Comparison of ENCODE assay signal across 8 cellular contexts in the genomic region with DNA sequence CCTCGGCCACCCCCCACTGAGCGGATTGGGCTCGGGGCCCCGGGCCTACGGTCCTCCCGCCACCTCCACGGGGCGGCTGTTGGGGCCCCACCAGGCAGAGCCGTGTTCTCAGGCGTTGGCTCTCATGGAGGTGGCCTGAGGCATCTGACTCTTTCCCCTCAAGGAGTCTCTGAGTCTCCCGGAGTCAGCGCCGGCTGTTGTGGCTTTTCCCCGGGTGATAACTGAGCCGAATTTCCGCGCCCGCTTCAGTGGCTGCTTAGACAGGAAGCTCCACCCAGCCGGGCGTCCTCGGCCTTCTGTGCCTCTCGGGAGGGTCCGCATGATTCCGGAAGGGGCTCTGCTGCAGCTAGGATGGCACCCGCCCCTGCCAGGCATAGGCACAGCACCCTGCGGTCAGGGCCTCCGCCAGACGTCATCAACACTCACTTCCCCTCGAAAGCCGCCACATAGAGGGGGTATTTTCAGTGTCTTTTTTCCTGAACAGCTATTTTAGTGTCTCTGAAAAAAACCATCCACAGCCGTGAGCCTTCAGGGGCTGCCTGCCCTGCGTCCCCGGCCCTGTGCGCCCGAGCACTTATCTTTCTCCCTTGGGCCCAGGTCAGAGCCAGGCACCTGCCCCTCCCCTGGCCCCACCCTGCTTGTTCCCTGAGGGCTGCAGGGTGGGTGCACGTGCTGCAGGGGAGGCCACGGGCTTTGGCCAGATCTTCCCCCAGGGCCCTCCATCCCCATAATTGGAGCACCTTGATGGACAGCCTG.
DNase-seq lines count a peak whose midpoint lies in the region; TF ChIP-seq lines count a peak whose summit lies in the region.

No MANE protein-coding gene starts in this region.

- H3K4me3 Mint-ChIP-seq in activated T-helper 2 cell treated with anti-CD3 and anti-CD28 coated beads, Interferon-gamma antibody, Interleukin-2, Interleukin-4, amounts not matched to agents 10 μg/mL and 5 μg/mL and 100 μg/mL, durations not matched to agents 14 hours and 24 hours and 36 hours (ENCODE audit: low read depth), result peak overlapping the region; percentile 76

- H3K4me1 ChIP-seq in HEK293 (ENCODE audit: control insufficient read depth, insufficient read depth, low read length), result peaks cover 9% of the 10 kb centered on the region
- peaks cover 32% of the 10 kb centered on the region for H3K4me1 ChIP-seq in cardiac muscle cell (ENCODE audit: low read depth)

- POLR2A ChIA-PET in HEK293 (lab: Yijun Ruan, JAX), result interaction anchor here (1.4 kb wide), 1 partner anchor 73 kb away, joined by 3 read pairs; no protein-coding TSS in a partner anchor

- H3K27me3 ChIP-seq in GM06990 (replicated peaks; ENCODE audit: control insufficient read depth, insufficient read depth, low read length), result no peaks in the 10 kb centered on the region
- no peaks in the 10 kb centered on the region for H3K27me3 ChIP-seq in cardiac muscle cell

- H3K27ac ChIP-seq in HEK293 (ENCODE audit: extremely low read depth, low read depth, low read length) (no peak overlapping the region), cardiac muscle cell (peak overlapping the region; percentile 56)

- H3K4me3 ChIP-seq in GM06990 (replicated peaks; ENCODE audit: low read depth, low read length) (peak overlapping the region; percentile 61), HEK293 (ENCODE audit: low read depth, low read length) (no peak overlapping the region), cardiac muscle cell (no peak overlapping the region)

- H3K36me3 ChIP-seq in GM06990 (ENCODE audit: control insufficient read depth, insufficient read depth, low read length), result peaks cover 8% of the 10 kb centered on the region
- H3K36me3 ChIP-seq in HEK293 (ENCODE audit: control insufficient read depth in 2 of 2, insufficient read depth in 1 of 2, low read length in 2 of 2), result peaks cover 0 to 59% of the 10 kb centered on the region in 2 experiments; a peak in 1 of 3 replicates
- H3K36me3 ChIP-seq in cardiac muscle cell, result peaks cover 2% of the 10 kb centered on the region

- H3K27ac Mint-ChIP-seq in activated T-helper 2 cell treated with anti-CD3 and anti-CD28 coated beads, Interferon-gamma antibody, Interleukin-2, Interleukin-4, amounts not matched to agents 10 μg/mL and 5 μg/mL and 100 μg/mL, durations not matched to agents 14 hours and 24 hours and 36 hours, result peak overlapping the region; percentile 93

- H3K36me3 Mint-ChIP-seq in activated T-helper 2 cell treated with anti-CD3 and anti-CD28 coated beads, Interferon-gamma antibody, Interleukin-2, Interleukin-4, amounts not matched to agents 10 μg/mL and 5 μg/mL and 100 μg/mL, durations not matched to agents 14 hours and 24 hours and 36 hours (ENCODE audit: low read depth), result peaks cover 31% of the 10 kb centered on the region

- H3K4me1 Mint-ChIP-seq in activated T-helper 2 cell treated with anti-CD3 and anti-CD28 coated beads, Interferon-gamma antibody, Interleukin-2, Interleukin-4, amounts not matched to agents 10 μg/mL and 5 μg/mL and 100 μg/mL, durations not matched to agents 14 hours and 24 hours and 36 hours (ENCODE audit: low read depth), result peaks cover 36% of the 10 kb centered on the region

- H3K9me3 ChIP-seq in HEK293 (ENCODE audit: control insufficient read depth, insufficient read depth, low read depth, low read length) (no peaks in the 10 kb centered on the region), cardiac muscle cell (ENCODE audit: low read depth) (no peaks in the 10 kb centered on the region)

- DNase-seq in GM06990 (ENCODE audit: extremely low read depth, insufficient read length) (peak; percentile 87), NOMO-1 treated with DMSO at 0.1 percent for 48 hours (lab: John Stamatoyannopoulos, UW; ENCODE audit: unreplicated experiment) (peak; percentile 95), cardiac muscle cell (ENCODE audit: low read depth in 1 of 2, low spot score in 1 of 2) (peak in 1 of 2 donors; percentile 73), NCI-H187 (lab: John Stamatoyannopoulos, UW) (no peak), ACHN (no peak)
- peak; percentile 84 for DNase-seq in activated T-helper 2 cell treated with anti-CD3 and anti-CD28 coated beads, Interferon-gamma antibody, Interleukin-2, Interleukin-4, amounts not matched to agents 10 μg/mL and 5 μg/mL and 100 μg/mL, durations not matched to agents 14 hours and 24 hours and 36 hours (ENCODE audit: low spot score)
- peak; percentile 56 to 89 for DNase-seq in stimulated activated CD4-positive, alpha-beta T cell treated with anti-CD3 and anti-CD28 coated beads, Interleukin-1b, Interleukin-23, amount 100 ng/mL, for 1 hour (ENCODE audit: low read depth in 2 of 2)

- no peaks in the 10 kb centered on the region for H3K9me3 Mint-ChIP-seq in activated T-helper 2 cell treated with anti-CD3 and anti-CD28 coated beads, Interferon-gamma antibody, Interleukin-2, Interleukin-4, amounts not matched to agents 10 μg/mL and 5 μg/mL and 100 μg/mL, durations not matched to agents 14 hours and 24 hours and 36 hours

- TF ChIP-seq CTCF in GM06990 (IDR thresholded peaks at IDR 0.05; ENCODE audit: insufficient read depth, low read length, poor library complexity, severe bottlenecking) (no peak), HEK293 (tag by site-specific recombination; IDR thresholded peaks at IDR 0.05) (no peak), cardiac muscle cell (IDR thresholded peaks at IDR 0.05; ENCODE audit: low read depth, low read length) (no peak)

- no peaks in the 10 kb centered on the region for H3K27me3 Mint-ChIP-seq in activated T-helper 2 cell treated with anti-CD3 and anti-CD28 coated beads, Interferon-gamma antibody, Interleukin-2, Interleukin-4, amounts not matched to agents 10 μg/mL and 5 μg/mL and 100 μg/mL, durations not matched to agents 14 hours and 24 hours and 36 hours (ENCODE audit: low read depth)

- intact Hi-C loops in activated T-helper 2 cell treated with anti-CD3 and anti-CD28 coated beads, Interferon-gamma antibody, Interleukin-2, Interleukin-4, amounts not matched to agents 10 μg/mL and 5 μg/mL and 100 μg/mL, durations not matched to agents 14 hours and 24 hours and 36 hours (cut with micrococcal nuclease), result loop anchor here (1.0 to 2.0 kb wide), 5 partner anchors 11 to 102 kb away; no protein-coding TSS in a partner anchor

- in situ Hi-C loops in ACHN (cut with HindIII; ENCODE audit: low pct_ligation_motif_present, low pct_unique_long_range_greater_than_20kb, low sequenced_read_pairs), result no loop called here

- CTCF ChIA-PET in HEK293 (lab: Yijun Ruan, JAX), result interaction anchor here (0.7 kb wide), 1 partner anchor 9 kb away, joined by 4 read pairs; no protein-coding TSS in a partner anchor

TF ChIP-seq in HEK293, 187 proteins besides CTCF, POLR2A, EP300 and RAD21:
- TF ChIP-seq TRIM28 (IDR thresholded peaks at IDR 0.05; ENCODE audit: borderline replicate concordance, low read length) (no peak), KLF1 (tag by site-specific recombination; IDR thresholded peaks at IDR 0.05) (peak; percentile 57)

Comparison
In these comparisons a context has a peak if more than half of its experiments do, and no peak if none do; other contexts are left out.
1. DNase-seq: peak in GM06990 (single experiment), NOMO-1 treated with DMSO at 0.1 percent for 48 hours (single experiment), activated T-helper 2 cell treated with anti-CD3 and anti-CD28 coated beads, Interferon-gamma antibody, Interleukin-2, Interleukin-4, amounts not matched to agents 10 μg/mL and 5 μg/mL and 100 μg/mL, durations not matched to agents 14 hours and 24 hours and 36 hours (single experiment) and stimulated activated CD4-positive, alpha-beta T cell treated with anti-CD3 and anti-CD28 coated beads, Interleukin-1b, Interleukin-23, amount 100 ng/mL, for 1 hour (2 of 2); none in NCI-H187 (0 of 2) and ACHN (single experiment).